ENCODE assay signal across 10 cellular contexts in the genomic region with DNA sequence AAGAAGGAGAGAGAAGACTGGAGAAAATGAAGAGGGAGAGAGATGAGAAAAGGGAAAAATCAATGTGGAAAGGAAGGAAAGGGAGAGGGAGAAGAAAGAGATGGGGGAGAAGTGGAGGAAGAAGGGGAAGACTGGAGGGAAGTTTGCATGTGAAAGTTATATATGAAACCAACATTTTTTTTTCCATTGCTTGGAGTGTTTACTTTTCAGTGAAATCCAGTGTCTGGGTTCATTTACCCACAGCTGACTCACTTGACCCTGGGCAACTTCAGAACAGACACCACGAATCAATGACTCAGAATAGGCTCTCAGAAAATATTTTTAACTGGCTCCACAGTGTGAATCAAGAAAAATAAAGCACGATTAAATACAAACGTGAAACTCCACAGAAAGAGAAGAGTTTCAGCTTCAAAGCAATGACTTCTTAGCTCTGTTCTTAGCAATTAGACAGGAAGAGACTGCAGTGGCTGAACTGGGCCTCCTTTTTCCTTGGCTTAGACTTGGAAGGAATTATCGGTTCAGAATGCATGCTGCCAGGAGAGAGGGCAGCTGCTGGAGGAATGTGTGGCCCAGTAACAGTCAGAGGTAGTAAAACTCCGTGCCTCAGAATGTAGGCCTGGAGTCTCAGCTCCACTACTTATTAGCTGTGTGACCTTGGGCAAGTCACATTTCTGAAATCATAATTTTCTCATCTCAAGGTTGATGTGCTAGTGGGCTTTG.
DNase-seq lines count a peak whose midpoint lies in the region; ATAC-seq and TF ChIP-seq lines count a peak whose summit lies in the region.
"Had no signal": no experiment of that assay in that cellular context is flagged by ENCODE, and none has a peak within 500 bp of the region (broad histone marks: within the 10 kb centered on the region; RNA-seq: fewer than 3 reads in every experiment).

No MANE protein-coding gene starts in this region.

- H3K4me3 ChIP-seq in right atrium auricular region (no peak overlapping the region), adrenal gland (no peak overlapping the region), vagina (no peak overlapping the region)
- H3K4me3 ChIP-seq: heart left ventricle had no signal

- H3K27ac ChIP-seq in right atrium auricular region = peak overlapping the region; percentile 26 to 51
- peak overlapping the region; percentile 81 to 89 (median 83) for H3K27ac ChIP-seq in adrenal gland
- peak overlapping the region; percentile 64 for H3K27ac ChIP-seq in vagina

- H3K36me3 ChIP-seq in right atrium auricular region (no peaks in the 10 kb centered on the region), adrenal gland (replicated peaks in 1 of 2) (no peaks in the 10 kb centered on the region), vagina (no peaks in the 10 kb centered on the region)
- H3K36me3 ChIP-seq: heart left ventricle had no signal

- no peak overlapping the region for H3K27ac Mint-ChIP-seq in effector memory CD8-positive, alpha-beta T cell

- intact Hi-C loops in cardiac septum (cut with DNase I) (no loop called here), adrenal gland (cut with DNase I) (no loop called here), vagina (cut with DNase I) (no loop called here)

- H3K27me3 Mint-ChIP-seq in effector memory CD8-positive, alpha-beta T cell = peaks cover 55 to 59% of the 10 kb centered on the region in 2 donors

- H3K27me3 ChIP-seq in right atrium auricular region (no peaks in the 10 kb centered on the region), adrenal gland (no peaks in the 10 kb centered on the region), vagina (no peaks in the 10 kb centered on the region)

- no peaks in the 10 kb centered on the region for H3K36me3 Mint-ChIP-seq in effector memory CD8-positive, alpha-beta T cell (ENCODE audit: insufficient read depth)

- no peaks in the 10 kb centered on the region for H3K9me3 Mint-ChIP-seq in effector memory CD8-positive, alpha-beta T cell

- 25 to 43% (median 29%) methylated on average over 5 of the region's 5 CpGs for WGBS in adrenal gland, 4 donors

- H3K9me3 ChIP-seq in right atrium auricular region (no peaks in the 10 kb centered on the region), adrenal gland (replicated peaks in 1 of 3) (no peaks in the 10 kb centered on the region), vagina (no peaks in the 10 kb centered on the region)
- H3K9me3 ChIP-seq: heart left ventricle had no signal

- DNase-seq in right atrium auricular region (ENCODE audit: low spot score) = peak; percentile 53
- DNase-seq in cardiac septum (ENCODE audit: low spot score) = no peak
- DNase-seq in adrenal gland = peak; percentile 58 to 79 (median 77)
- DNase-seq in kidney glomerular epithelial cell (lab: John Stamatoyannopoulos, UW) = peak; percentile 97
- peak; percentile 6 to 16 for DNase-seq in vagina (ENCODE audit: extremely low spot score in 2 of 2)
- no peak for DNase-seq in effector memory CD8-positive, alpha-beta T cell
- no peak for DNase-seq in effector CD4-positive, alpha-beta T cell
- DNase-seq: heart left ventricle, T-helper 9 cell had no signal

- H3K4me1 ChIP-seq in right atrium auricular region (peaks cover 0 to 10% of the 10 kb centered on the region in 2 donors), adrenal gland (replicated peaks in 1 of 2) (peaks cover 17 to 19% of the 10 kb centered on the region in 2 donors), vagina (peaks cover 14% of the 10 kb centered on the region)

- no peak for ATAC-seq in effector memory CD8-positive, alpha-beta T cell (replicated peaks)
- ATAC-seq in GM19351 (IDR thresholded peaks at IDR 0.05; ENCODE audit: unreplicated experiment) = no peak
- ATAC-seq: heart left ventricle had no signal

- H3K4me1 Mint-ChIP-seq in effector memory CD8-positive, alpha-beta T cell (ENCODE audit: low read depth in 2 of 2) = no peaks in the 10 kb centered on the region

- TF ChIP-seq POLR2A in adrenal gland (IDR thresholded peaks at IDR 0.05) (peak in 1 of 2 donors; percentile 44), vagina (IDR thresholded peaks at IDR 0.05) (no peak)

- no peak overlapping the region for H3K4me3 Mint-ChIP-seq in effector memory CD8-positive, alpha-beta T cell

- TF ChIP-seq CTCF in right atrium auricular region (IDR thresholded peaks at IDR 0.05) = no peak
- no peak for TF ChIP-seq CTCF in adrenal gland (IDR thresholded peaks at IDR 0.05)
- TF ChIP-seq CTCF in vagina (IDR thresholded peaks at IDR 0.05) = no peak

Comparison
In these comparisons a context has a peak if more than half of its experiments do, and no peak if none do; other contexts are left out.
1. DNase-seq: peak in right atrium auricular region (single experiment), adrenal gland (7 of 7), kidney glomerular epithelial cell (single experiment) and vagina (2 of 2); none in cardiac septum (single experiment), effector memory CD8-positive, alpha-beta T cell (0 of 3) and effector CD4-positive, alpha-beta T cell (single experiment).
2. Peak in every context shown above with its lines, with median percentiles within 50 percentile points of each other: H3K27ac ChIP-seq.